ENCODE assay signal across 1 cellular context in the genomic region with DNA sequence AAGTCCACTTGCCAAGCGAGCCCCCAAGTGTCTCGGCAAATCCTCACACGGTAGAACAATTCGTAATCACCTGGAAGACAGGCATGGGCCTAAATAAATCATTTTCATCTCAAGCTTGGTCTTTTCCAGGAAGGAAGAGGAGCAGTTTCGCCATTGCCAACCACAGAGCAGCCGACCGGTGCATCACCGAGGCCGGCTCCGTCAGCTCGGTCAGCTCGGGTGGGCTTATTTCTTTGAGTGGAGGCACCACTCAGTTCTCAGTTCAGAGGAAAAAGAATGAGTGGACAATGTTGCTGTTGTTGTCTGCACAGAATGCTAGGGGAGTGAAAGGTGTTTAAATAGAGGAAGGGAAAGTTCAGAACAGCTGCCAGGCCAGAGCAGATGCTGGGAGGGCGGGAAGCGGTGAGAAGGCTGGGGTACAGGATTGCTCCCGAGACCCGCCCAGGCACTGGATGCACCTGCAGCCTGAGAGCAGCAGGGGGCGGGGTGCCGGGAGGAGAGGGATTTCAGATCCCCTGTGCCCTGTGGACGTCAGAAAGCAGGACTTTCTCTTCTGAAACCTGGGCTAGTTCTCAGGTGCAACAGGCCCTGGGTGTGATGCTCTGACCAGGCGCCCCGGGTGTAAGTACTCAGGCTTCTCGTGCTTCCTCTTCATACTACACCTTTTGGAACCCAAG.
TF ChIP-seq lines count a peak whose summit lies in the region.

No MANE protein-coding gene starts in this region.

TF ChIP-seq in HCT116, 20 proteins besides CTCF, POLR2A, EP300 and RAD21 (continued from another document):
- TF ChIP-seq, protein P1, sequence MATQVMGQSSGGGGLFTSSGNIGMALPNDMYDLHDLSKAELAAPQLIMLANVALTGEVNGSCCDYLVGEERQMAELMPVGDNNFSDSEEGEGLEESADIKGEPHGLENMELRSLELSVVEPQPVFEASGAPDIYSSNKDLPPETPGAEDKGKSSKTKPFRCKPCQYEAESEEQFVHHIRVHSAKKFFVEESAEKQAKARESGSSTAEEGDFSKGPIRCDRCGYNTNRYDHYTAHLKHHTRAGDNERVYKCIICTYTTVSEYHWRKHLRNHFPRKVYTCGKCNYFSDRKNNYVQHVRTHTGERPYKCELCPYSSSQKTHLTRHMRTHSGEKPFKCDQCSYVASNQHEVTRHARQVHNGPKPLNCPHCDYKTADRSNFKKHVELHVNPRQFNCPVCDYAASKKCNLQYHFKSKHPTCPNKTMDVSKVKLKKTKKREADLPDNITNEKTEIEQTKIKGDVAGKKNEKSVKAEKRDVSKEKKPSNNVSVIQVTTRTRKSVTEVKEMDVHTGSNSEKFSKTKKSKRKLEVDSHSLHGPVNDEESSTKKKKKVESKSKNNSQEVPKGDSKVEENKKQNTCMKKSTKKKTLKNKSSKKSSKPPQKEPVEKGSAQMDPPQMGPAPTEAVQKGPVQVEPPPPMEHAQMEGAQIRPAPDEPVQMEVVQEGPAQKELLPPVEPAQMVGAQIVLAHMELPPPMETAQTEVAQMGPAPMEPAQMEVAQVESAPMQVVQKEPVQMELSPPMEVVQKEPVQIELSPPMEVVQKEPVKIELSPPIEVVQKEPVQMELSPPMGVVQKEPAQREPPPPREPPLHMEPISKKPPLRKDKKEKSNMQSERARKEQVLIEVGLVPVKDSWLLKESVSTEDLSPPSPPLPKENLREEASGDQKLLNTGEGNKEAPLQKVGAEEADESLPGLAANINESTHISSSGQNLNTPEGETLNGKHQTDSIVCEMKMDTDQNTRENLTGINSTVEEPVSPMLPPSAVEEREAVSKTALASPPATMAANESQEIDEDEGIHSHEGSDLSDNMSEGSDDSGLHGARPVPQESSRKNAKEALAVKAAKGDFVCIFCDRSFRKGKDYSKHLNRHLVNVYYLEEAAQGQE (IDR thresholded peaks at IDR 0.05; ENCODE audit: low read depth) = no peak
- TF ChIP-seq EZH2phosphoT487 (IDR thresholded peaks at IDR 0.05; ENCODE audit: borderline replicate concordance) = no peak
